Comparison of ENCODE assay signal across 8 cellular contexts in the genomic region with DNA sequence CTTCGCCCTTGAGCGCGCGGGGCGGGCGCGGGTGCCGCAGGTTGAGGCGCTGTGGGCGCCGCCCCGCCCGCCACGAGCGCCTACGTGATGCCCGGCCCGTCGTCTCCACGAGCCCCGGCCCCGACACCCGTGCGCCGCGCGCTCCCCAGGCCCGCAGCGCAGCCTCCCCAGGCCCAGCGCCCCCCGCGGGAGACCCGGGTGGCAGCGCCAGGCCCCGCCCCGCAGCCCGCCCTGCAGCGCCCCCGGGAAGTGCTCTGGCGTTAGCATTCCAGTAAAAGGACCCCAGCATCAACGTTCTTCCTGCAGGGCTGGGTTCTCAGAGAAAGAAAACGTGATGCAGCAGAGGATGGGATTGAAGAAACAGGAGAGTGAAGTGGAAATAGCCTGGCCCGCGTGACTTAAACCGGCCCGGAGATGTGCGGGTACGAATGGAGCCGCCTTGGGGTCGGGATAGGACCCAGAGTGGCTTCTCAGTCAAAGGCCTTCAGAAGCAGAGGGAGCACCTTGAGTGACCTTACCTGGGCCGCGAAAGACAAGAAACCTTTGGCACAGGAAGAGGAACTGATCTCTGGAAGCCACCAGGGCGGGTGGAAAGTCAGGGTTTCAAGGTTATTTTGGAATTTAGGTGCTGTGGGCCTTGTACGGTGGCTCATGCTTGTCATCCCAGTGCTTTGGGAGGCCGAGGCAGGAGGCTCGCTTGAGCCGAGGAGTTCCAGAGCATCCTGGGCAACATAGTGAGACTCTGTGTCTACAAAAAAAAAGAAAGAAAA. TPM values are rescaled to one million over a fixed set of nuclear protein-coding genes. Genes with fewer than 3 reads are reported as not detected.
DNase-seq lines count a peak whose midpoint lies in the region; ATAC-seq and TF ChIP-seq lines count a peak whose summit lies in the region.

No MANE protein-coding gene starts in this region.

- H3K4me3 Mint-ChIP-seq in brain, result peak overlapping the region; percentile 82 to 92 (median 89)
- peak overlapping the region; percentile 96 for H3K4me3 Mint-ChIP-seq in stimulated activated memory B cell treated with anti-CD40 and anti-IgM and Interleukin-4, amounts not matched to agents 10 μg/mL and 1 μg/mL and 100 μg/mL, for 72 hours

- peaks cover 0 to 10% (median 0%) of the 10 kb centered on the region in 5 experiments for H3K9me3 Mint-ChIP-seq in brain
- H3K9me3 Mint-ChIP-seq in stimulated activated memory B cell treated with anti-CD40 and anti-IgM and Interleukin-4, amounts not matched to agents 10 μg/mL and 1 μg/mL and 100 μg/mL, for 72 hours, result no peaks in the 10 kb centered on the region

- POLR2A ChIA-PET in HEK293 (lab: Yijun Ruan, JAX), result interaction anchor here (0.6 to 1.9 kb wide), 2 partner anchors 26 to 32 kb away, joined by 5 to 8 read pairs; no protein-coding TSS in a partner anchor

- DNase-seq in NCI-H82 (lab: John Stamatoyannopoulos, UW) (peak; percentile 29), NCI-H82 treated with DMSO at 0.1 percent for 48 hours (lab: John Stamatoyannopoulos, UW; ENCODE audit: unreplicated experiment) (no peak), OCI-M1 (lab: John Stamatoyannopoulos, UW) (peak; percentile 44), NCI-H774 (lab: John Stamatoyannopoulos, UW) (no peak)

- H3K36me3 ChIP-seq in HEK293 (ENCODE audit: control insufficient read depth in 2 of 2, insufficient read depth in 1 of 2, low read length in 2 of 2), result peaks cover 17 to 33% of the 10 kb centered on the region in 2 experiments

- ATAC-seq in stimulated activated memory B cell treated with anti-CD40 and anti-IgM and Interleukin-4, amounts not matched to agents 10 μg/mL and 1 μg/mL and 100 μg/mL, for 72 hours, result peak; percentile 45

- TF ChIP-seq CTCF in HEK293 (tag by site-specific recombination; IDR thresholded peaks at IDR 0.05), result no peak
- TF ChIP-seq CTCF in brain (conservative IDR thresholded peaks at IDR 0.05), result no peak

- H3K36me3 Mint-ChIP-seq in brain, result peaks cover 51% of the 10 kb centered on the region
- peaks cover 38% of the 10 kb centered on the region for H3K36me3 Mint-ChIP-seq in stimulated activated memory B cell treated with anti-CD40 and anti-IgM and Interleukin-4, amounts not matched to agents 10 μg/mL and 1 μg/mL and 100 μg/mL, for 72 hours

- H3K27me3 Mint-ChIP-seq in brain, result peaks cover 12% of the 10 kb centered on the region
- H3K27me3 Mint-ChIP-seq in stimulated activated memory B cell treated with anti-CD40 and anti-IgM and Interleukin-4, amounts not matched to agents 10 μg/mL and 1 μg/mL and 100 μg/mL, for 72 hours, result no peaks in the 10 kb centered on the region

- no peaks in the 10 kb centered on the region for H3K9me3 ChIP-seq in HEK293 (ENCODE audit: control insufficient read depth, insufficient read depth, low read depth, low read length)

- H3K4me1 Mint-ChIP-seq in brain, result peaks cover 59% of the 10 kb centered on the region
- peaks cover 51% of the 10 kb centered on the region for H3K4me1 Mint-ChIP-seq in stimulated activated memory B cell treated with anti-CD40 and anti-IgM and Interleukin-4, amounts not matched to agents 10 μg/mL and 1 μg/mL and 100 μg/mL, for 72 hours

- H3K27me3 ChIP-seq in layer of hippocampus (ENCODE audit: control insufficient read depth, insufficient read depth, low read length), result peaks cover 4% of the 10 kb centered on the region

- CTCF ChIA-PET in HEK293 (lab: Yijun Ruan, JAX), result interaction anchor here (1.0 kb wide), 1 partner anchor 132 kb away, joined by 7 read pairs; no protein-coding TSS in a partner anchor

- peak overlapping the region; percentile 69 to 94 (median 88) for H3K27ac Mint-ChIP-seq in brain
- peak overlapping the region; percentile 89 for H3K27ac Mint-ChIP-seq in stimulated activated memory B cell treated with anti-CD40 and anti-IgM and Interleukin-4, amounts not matched to agents 10 μg/mL and 1 μg/mL and 100 μg/mL, for 72 hours

- peak overlapping the region; percentile 81; the same call in 1 of the 2 replicates for H3K27ac ChIP-seq in HEK293 (ENCODE audit: extremely low read depth, low read depth, low read length)
- H3K27ac ChIP-seq in layer of hippocampus (ENCODE audit: low read depth, low read length), result peak overlapping the region; percentile 68

- H3K4me1 ChIP-seq in HEK293 (ENCODE audit: control insufficient read depth, insufficient read depth, low read length), result peaks cover 5% of the 10 kb centered on the region

- peak overlapping the region; percentile 77 for H3K4me3 ChIP-seq in HEK293 (ENCODE audit: low read depth, low read length)

TF ChIP-seq in HEK293, 187 proteins besides CTCF, POLR2A, EP300 and RAD21:
- TF ChIP-seq ZNF202 (tag by site-specific recombination; IDR thresholded peaks at IDR 0.05; ENCODE audit: borderline replicate concordance), result no peak
- TF ChIP-seq GLIS1 (tag by site-specific recombination; IDR thresholded peaks at IDR 0.05), result peak; percentile 36; the same call in 1 of the 2 replicates
- TF ChIP-seq, protein P1, sequence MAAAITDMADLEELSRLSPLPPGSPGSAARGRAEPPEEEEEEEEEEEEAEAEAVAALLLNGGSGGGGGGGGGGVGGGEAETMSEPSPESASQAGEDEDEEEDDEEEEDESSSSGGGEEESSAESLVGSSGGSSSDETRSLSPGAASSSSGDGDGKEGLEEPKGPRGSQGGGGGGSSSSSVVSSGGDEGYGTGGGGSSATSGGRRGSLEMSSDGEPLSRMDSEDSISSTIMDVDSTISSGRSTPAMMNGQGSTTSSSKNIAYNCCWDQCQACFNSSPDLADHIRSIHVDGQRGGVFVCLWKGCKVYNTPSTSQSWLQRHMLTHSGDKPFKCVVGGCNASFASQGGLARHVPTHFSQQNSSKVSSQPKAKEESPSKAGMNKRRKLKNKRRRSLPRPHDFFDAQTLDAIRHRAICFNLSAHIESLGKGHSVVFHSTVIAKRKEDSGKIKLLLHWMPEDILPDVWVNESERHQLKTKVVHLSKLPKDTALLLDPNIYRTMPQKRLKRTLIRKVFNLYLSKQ (tag by site-specific recombination; IDR thresholded peaks at IDR 0.05; ENCODE audit: borderline replicate concordance), result no peak
- no peak for TF ChIP-seq ZNF664 (tag by site-specific recombination; IDR thresholded peaks at IDR 0.05)
- no peak for TF ChIP-seq ZNF561 (tag by site-specific recombination; IDR thresholded peaks at IDR 0.05; ENCODE audit: borderline replicate concordance)

RNA-seq across cellular contexts. Expression of gene PFKP, which starts 1.8 kb away (rescaled TPM):
- 167 TPM for polyA plus RNA-seq in brain (ENCODE audit: insufficient read depth, low read depth, low replicate concordance)

Comparison
In these comparisons a context has a peak if more than half of its experiments do, and no peak if none do; other contexts are left out.
1. DNase-seq: peak in NCI-H82 (single experiment) and OCI-M1 (single experiment); none in NCI-H82 treated with DMSO at 0.1 percent for 48 hours (single experiment) and NCI-H774 (single experiment).